8 cellular contexts compared by ENCODE assay signal in the genomic region with DNA sequence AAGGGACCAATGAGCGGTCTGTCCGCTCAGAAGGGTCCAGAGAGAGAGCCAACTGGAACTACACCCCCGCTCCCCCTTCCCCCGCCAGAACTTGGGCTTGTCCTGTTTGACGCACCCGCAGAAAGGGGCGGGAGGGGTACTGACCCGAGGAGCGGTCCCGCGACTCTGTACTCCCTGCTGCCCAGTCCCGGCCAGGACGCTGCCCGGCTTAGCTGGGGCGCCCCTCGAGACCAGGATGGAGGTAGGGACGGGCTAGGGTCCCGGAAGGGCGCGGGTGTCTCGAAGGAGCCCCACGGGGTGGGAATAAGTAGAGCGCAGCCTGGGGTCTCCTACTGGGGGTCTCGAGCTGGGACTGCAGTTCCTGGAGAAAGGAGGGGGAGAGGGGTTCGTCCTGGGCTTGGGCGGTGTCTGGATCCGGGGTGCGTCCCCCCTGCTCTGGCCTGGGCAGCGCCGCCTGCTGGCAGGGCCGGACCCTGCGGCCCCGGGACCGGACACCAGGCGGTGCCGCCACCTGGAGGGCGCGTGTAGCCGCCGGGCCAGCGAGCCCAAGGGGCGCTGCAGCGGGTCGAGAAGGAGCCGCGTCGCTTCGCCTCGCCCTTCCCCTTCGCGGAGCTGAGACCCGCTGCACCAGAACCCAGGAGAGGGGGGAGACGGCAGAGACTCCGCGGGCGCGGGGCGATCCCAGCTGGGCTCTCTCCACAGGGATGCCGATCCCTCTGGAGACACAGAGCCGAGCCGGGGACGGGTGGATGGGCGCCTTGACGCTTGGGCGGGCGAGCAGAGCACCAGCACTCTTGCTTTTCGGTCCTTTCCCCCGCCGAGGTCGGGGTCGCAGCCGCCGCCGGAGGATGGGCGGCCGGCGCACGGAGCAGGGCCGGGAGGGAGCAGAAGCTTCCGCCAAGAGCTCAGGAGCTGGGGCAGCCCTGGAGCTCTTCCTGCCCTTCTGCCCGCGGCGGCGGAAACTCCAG. TPM values are rescaled to one million over a fixed set of nuclear protein-coding genes. Genes with fewer than 3 reads are reported as not detected.
A peak's percentile ranks its signal among the peaks of the same experiment; 100 is the strongest.
DNase-seq lines count a peak whose midpoint lies in the region; ATAC-seq and TF ChIP-seq lines count a peak whose summit lies in the region.

No MANE protein-coding gene starts in this region.

- H3K4me3 Mint-ChIP-seq in activated naive CD8-positive, alpha-beta T cell: peak overlapping the region; percentile 90

- H3K4me1 ChIP-seq in cardiac muscle cell (ENCODE audit: low read depth) (peaks cover 15% of the 10 kb centered on the region), upper lobe of right lung (peaks cover 30% of the 10 kb centered on the region)

- peak; percentile 100 for TF ChIP-seq CTCF in cardiac muscle cell (IDR thresholded peaks at IDR 0.05; ENCODE audit: low read depth, low read length)
- TF ChIP-seq CTCF in upper lobe of right lung (IDR thresholded peaks at IDR 0.05): peak; percentile 99

- H3K9me3 ChIP-seq in cardiac muscle cell (ENCODE audit: low read depth) (no peaks in the 10 kb centered on the region), upper lobe of right lung (no peaks in the 10 kb centered on the region)

- H3K36me3 Mint-ChIP-seq in activated naive CD8-positive, alpha-beta T cell: no peaks in the 10 kb centered on the region

- in situ Hi-C loops in SK-MEL-5 (cut with HindIII; ENCODE audit: low pct_unique_long_range_greater_than_20kb, low sequenced_read_pairs): no loop called here

- no peaks in the 10 kb centered on the region for H3K9me3 Mint-ChIP-seq in activated naive CD8-positive, alpha-beta T cell (ENCODE audit: low read depth)

- intact Hi-C loops in posterior cingulate gyrus (cut with DNase I) (no loop called here), upper lobe of right lung (cut with DNase I) (no loop called here)

- H3K27me3 ChIP-seq in cardiac muscle cell (peaks cover 14% of the 10 kb centered on the region), upper lobe of right lung (no peaks in the 10 kb centered on the region)

- peak overlapping the region; percentile 28 for H3K27ac Mint-ChIP-seq in activated naive CD8-positive, alpha-beta T cell

- DNase-seq in ELF-1 (ENCODE audit: low read depth, low spot score) (peak; percentile 83), HuH-7 (ENCODE audit: low spot score) (peak; percentile 92), SK-MEL-5 (ENCODE audit: low read depth, low spot score) (peak; percentile 67), cardiac muscle cell (ENCODE audit: low read depth in 1 of 2, low spot score in 1 of 2) (peak; percentile 85 to 86), posterior cingulate gyrus (peak; percentile 44 to 95 (median 66)), upper lobe of right lung (peak; percentile 94)

- H3K4me3 ChIP-seq in cardiac muscle cell (peak overlapping the region; percentile 60), upper lobe of right lung (peak overlapping the region; percentile 94)

- H3K4me1 Mint-ChIP-seq in activated naive CD8-positive, alpha-beta T cell (ENCODE audit: low read depth): peaks cover 30% of the 10 kb centered on the region

- H3K36me3 ChIP-seq in cardiac muscle cell (no peaks in the 10 kb centered on the region), upper lobe of right lung (no peaks in the 10 kb centered on the region)

- H3K27ac ChIP-seq in cardiac muscle cell: peak overlapping the region; percentile 50
- H3K27ac ChIP-seq in upper lobe of right lung: peak overlapping the region; percentile 87

- peaks cover 8% of the 10 kb centered on the region for H3K27me3 Mint-ChIP-seq in activated naive CD8-positive, alpha-beta T cell

- peak; percentile 59 for ATAC-seq in GM21526 (IDR thresholded peaks at IDR 0.05; ENCODE audit: low FRiP score, unreplicated experiment)
- peak; percentile 92 for ATAC-seq in upper lobe of right lung

RNA-seq across cellular contexts. Expression of a gene that starts 3.7 kb away (rescaled TPM):
- 4.9 and 5.3 TPM in 2 replicates for total RNA-seq in SK-MEL-5 (2014; rRNA removed; shearing (Covaris generic))
- polyA plus RNA-seq in SK-MEL-5 (2015; cell fraction: cytosol; rRNA removed): 6.3 and 8.4 TPM in 2 replicates
- 49.5 and 49.7 TPM in 2 replicates for polyA plus RNA-seq in SK-MEL-5 (2015; cell fraction: nucleus; rRNA removed)
- 19.2 and 21.9 TPM in 2 replicates for total RNA-seq in cardiac muscle cell
- 20.0 and 23.6 TPM in 2 replicates for polyA plus RNA-seq in cardiac muscle cell
- total RNA-seq in upper lobe of right lung: 24.4 TPM

RNA-seq across cellular contexts. Expression of a gene that starts 25.7 kb away (rescaled TPM):
- 28.1 and 31.5 TPM in 2 replicates for total RNA-seq in SK-MEL-5 (2014; rRNA removed; shearing (Covaris generic))
- 28.2 and 34.8 TPM in 2 replicates for polyA plus RNA-seq in SK-MEL-5 (2015; cell fraction: cytosol; rRNA removed)
- 77.6 and 96.2 TPM in 2 replicates for polyA plus RNA-seq in SK-MEL-5 (2015; cell fraction: nucleus; rRNA removed)
- total RNA-seq in cardiac muscle cell: 51.1 and 60.1 TPM in 2 replicates
- 38.1 and 50.3 TPM in 2 replicates for polyA plus RNA-seq in cardiac muscle cell
- 42.9 TPM for total RNA-seq in upper lobe of right lung

RNA-seq across cellular contexts. Expression of a gene that starts 37.4 kb away (rescaled TPM):
- 86.4 and 86.9 TPM in 2 replicates for total RNA-seq in SK-MEL-5 (2014; rRNA removed; shearing (Covaris generic))
- polyA plus RNA-seq in SK-MEL-5 (2015; cell fraction: cytosol; rRNA removed): 64.1 and 65.4 TPM in 2 replicates
- polyA plus RNA-seq in SK-MEL-5 (2015; cell fraction: nucleus; rRNA removed): 221 and 256 TPM in 2 replicates
- total RNA-seq in cardiac muscle cell (66.3 and 89.5 TPM in 2 replicates), upper lobe of right lung (77.2 TPM)
- 35.3 and 49.0 TPM in 2 replicates for polyA plus RNA-seq in cardiac muscle cell

RNA-seq across cellular contexts. Expression of a gene that starts 51.1 kb away (rescaled TPM):
- 0.11 and 0.13 TPM in 2 replicates for total RNA-seq in SK-MEL-5 (2014; rRNA removed; shearing (Covaris generic))
- polyA plus RNA-seq in SK-MEL-5 (2015; cell fraction: cytosol; rRNA removed): 0.39 and 0.88 TPM in 2 replicates
- 0.99 and 1.2 TPM in 2 replicates for polyA plus RNA-seq in SK-MEL-5 (2015; cell fraction: nucleus; rRNA removed)
- total RNA-seq in cardiac muscle cell (2.1 and 2.9 TPM in 2 replicates), upper lobe of right lung (7.1 TPM)
- 3.5 and 7.2 TPM in 2 replicates for polyA plus RNA-seq in cardiac muscle cell

Comparison
In these comparisons a context has a peak if more than half of its experiments do, and no peak if none do; other contexts are left out.
1. Peak in every context shown above with its lines: DNase-seq, ATAC-seq, H3K4me3 ChIP-seq and H3K27ac ChIP-seq.